8 cellular contexts compared by ENCODE assay signal in genomic region chr12:91382081-91382543, GRCh38.
DNase-seq lines count a peak whose midpoint lies in the region; ATAC-seq and TF ChIP-seq lines count a peak whose summit lies in the region.

No MANE protein-coding gene starts in this region.

- peak; percentile 65; the same call in 2 of the 3 replicates for ATAC-seq in RWPE2 (ENCODE audit: low read depth)

- H3K27me3 ChIP-seq in GM23248 (replicated peaks; ENCODE audit: insufficient read depth) (0 out of 2 replicates have a peak, but pooled peaks cover 2% of the 10 kb centered on the region), RWPE2 (ENCODE audit: insufficient read depth, poor library complexity, severe bottlenecking) (no peaks in the 10 kb centered on the region), neuron (ENCODE audit: insufficient read depth, low read length) (no peaks in the 10 kb centered on the region), stomach smooth muscle (ENCODE audit: control insufficient read depth in 1 of 2, insufficient read depth in 2 of 2, low read length in 2 of 2) (no peaks in the 10 kb centered on the region)

- in situ Hi-C loops in GM23248 (cut with MboI): loop anchor here (10.0 kb wide), 1 partner anchor 763 kb away; the partner anchor contains the start of gene BTG1

- H3K4me3 ChIP-seq in GM23248 (peak overlapping the region; percentile 87), RWPE2 (ENCODE audit: severe bottlenecking) (peak overlapping the region; percentile 3), neuron (ENCODE audit: low read length) (peak overlapping the region; percentile 42), stomach smooth muscle (ENCODE audit: low read length in 2 of 2) (peak overlapping the region; percentile 75 to 84)

- H3K9me2 ChIP-seq in GM23248 (ENCODE audit: insufficient read depth): no peaks in the 10 kb centered on the region

- peak overlapping the region; percentile 98 for H3K4me2 ChIP-seq in GM23248 (ENCODE audit: unreplicated experiment)

- peak; percentile 94 for TF ChIP-seq CTCF in RWPE2 (IDR thresholded peaks at IDR 0.05; ENCODE audit: poor library complexity, severe bottlenecking)

- no peaks in the 10 kb centered on the region for H3K9me3 ChIP-seq in GM23248 (ENCODE audit: low read depth)
- H3K9me3 ChIP-seq in RWPE2 (ENCODE audit: severe bottlenecking): no peaks in the 10 kb centered on the region
- no peaks in the 10 kb centered on the region for H3K9me3 ChIP-seq in neuron (ENCODE audit: low read length)
- H3K9me3 ChIP-seq in stomach smooth muscle (ENCODE audit: control insufficient read depth in 2 of 2, low read length in 2 of 2): no peaks in the 10 kb centered on the region

- DNase-seq in DMS 273 (lab: John Stamatoyannopoulos, UW; ENCODE audit: unreplicated experiment): peak; percentile 84
- DNase-seq in GM23248: peak; percentile 78
- DNase-seq in LHCN-M2 (ENCODE audit: low read depth): peak; percentile 72
- DNase-seq in RWPE2 (ENCODE audit: low spot score): no peak
- peak; percentile 69 for DNase-seq in activated effector memory CD4-positive, alpha-beta T cell treated with Interleukin-2 at 50 U/mL for 16 hours
- DNase-seq in foreskin melanocyte: peak; percentile 62

- no peaks in the 10 kb centered on the region for H4K20me1 ChIP-seq in GM23248 (ENCODE audit: insufficient read depth)

- H3K4me1 ChIP-seq in GM23248 (ENCODE audit: insufficient read depth): peaks cover 21% of the 10 kb centered on the region
- no peaks in the 10 kb centered on the region for H3K4me1 ChIP-seq in RWPE2 (ENCODE audit: insufficient read depth, poor library complexity, severe bottlenecking)
- H3K4me1 ChIP-seq in neuron (ENCODE audit: insufficient read depth, low read length): peaks cover 25% of the 10 kb centered on the region
- H3K4me1 ChIP-seq in stomach smooth muscle (ENCODE audit: control insufficient read depth, insufficient read depth, low read length): no peaks in the 10 kb centered on the region

- no peaks in the 10 kb centered on the region for H3K36me3 ChIP-seq in GM23248 (ENCODE audit: low read depth)
- no peaks in the 10 kb centered on the region for H3K36me3 ChIP-seq in RWPE2 (ENCODE audit: low read depth)
- no peaks in the 10 kb centered on the region for H3K36me3 ChIP-seq in neuron (ENCODE audit: insufficient read depth, low read length)
- H3K36me3 ChIP-seq in stomach smooth muscle (ENCODE audit: control insufficient read depth in 2 of 2, insufficient read depth in 2 of 2, low read length in 2 of 2): no peaks in the 10 kb centered on the region

- H3F3A ChIP-seq in GM23248 (ENCODE audit: insufficient read depth): 0 out of 2 replicates have a peak, but pooled peaks cover 15% of the 10 kb centered on the region

- WGBS in GM23248 (ENCODE audit: low coverage in 1 of 2, low lambda C conversion rate in 2 of 2, missing lambda C conversion rate in 2 of 2), 2 experiments: 0 to 3% methylated on average over 4 of the region's 4 CpGs

- peak overlapping the region; percentile 74 for H3K27ac ChIP-seq in GM23248
- H3K27ac ChIP-seq in RWPE2 (ENCODE audit: poor library complexity, severe bottlenecking): peak overlapping the region; percentile 32
- H3K27ac ChIP-seq in stomach smooth muscle (ENCODE audit: low read length): peak overlapping the region; percentile 63

- H2AFZ ChIP-seq in GM23248 (peak overlapping the region; percentile 95), neuron (ENCODE audit: low read depth, low read length) (no peak overlapping the region)

- peak overlapping the region; percentile 75 for H3K9ac ChIP-seq in GM23248
- peak overlapping the region; percentile 68 to 69 for H3K9ac ChIP-seq in stomach smooth muscle (ENCODE audit: low read length in 2 of 2)

- H3K79me2 ChIP-seq in GM23248 (ENCODE audit: insufficient read depth): no peaks in the 10 kb centered on the region

Comparison
In these comparisons a context has a peak if more than half of its experiments do, and no peak if none do; other contexts are left out.
1. H3K4me3 ChIP-seq: peak in every context shown above with its lines; median percentile 87 in GM23248; 80 in stomach smooth muscle; 42 in neuron; 3 in RWPE2.